ENCODE assay signal across 1 cellular context in the genomic region with DNA sequence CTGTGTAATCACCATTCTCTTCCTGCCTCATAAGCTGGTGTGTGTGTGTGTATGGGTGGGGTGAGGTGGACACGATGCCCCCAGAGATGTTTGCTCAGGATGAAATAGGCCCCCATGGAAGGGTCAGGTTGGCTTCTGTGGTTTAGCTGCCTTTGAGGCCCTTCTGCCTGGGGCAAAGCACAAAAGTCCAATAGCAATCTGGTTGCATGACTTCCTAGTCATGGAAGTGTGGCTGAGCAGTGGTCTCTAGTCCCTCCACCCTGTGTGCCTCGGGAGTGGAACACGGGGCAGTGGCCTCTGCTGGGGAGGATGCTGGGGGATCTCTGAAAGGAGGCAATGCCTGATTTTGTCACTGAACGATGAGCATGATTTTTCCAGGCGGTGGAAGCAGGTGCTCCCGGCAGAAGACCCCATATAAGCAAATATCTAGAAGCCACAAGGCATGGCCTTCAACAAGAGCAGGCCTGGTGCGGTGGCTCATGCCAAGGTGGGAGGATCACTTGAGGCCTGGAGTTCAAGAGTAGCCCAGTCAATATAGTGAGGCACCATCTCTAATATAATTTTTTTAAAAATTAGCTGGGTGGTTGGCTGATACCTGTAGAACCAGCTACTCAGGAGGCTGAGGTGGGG.
A peak's percentile ranks its signal among the peaks of the same experiment; 100 is the strongest.
TF ChIP-seq lines count a peak whose summit lies in the region.
"Not testable (repeated sequence)": the region's sequence is repeated elsewhere in the genome, so short reads cannot be mapped to it uniquely, and the experiment has no call there.

No MANE protein-coding gene starts in this region.

TF ChIP-seq in HepG2, 621 proteins besides CTCF, POLR2A, EP300 and RAD21 (continued from another document and continues in another):
- TF ChIP-seq ZNF512 (CRISPR knock-in tag; IDR thresholded peaks at IDR 0.05) (peak; percentile 23; the same call in 1 of the 2 replicates), PATZ1 (CRISPR knock-in tag; IDR thresholded peaks at IDR 0.05) (peak; percentile 99), ZBTB43 (CRISPR knock-in tag; conservative IDR thresholded peaks at IDR 0.05) (peak; percentile 50; the same call in 1 of the 2 replicates), ZMYM4 (CRISPR knock-in tag; IDR thresholded peaks at IDR 0.05) (peak; percentile 60), HHEX (CRISPR knock-in tag; IDR thresholded peaks at IDR 0.05) (peak; percentile 52; the same call in 1 of the 2 replicates), MED1 (CRISPR knock-in tag; IDR thresholded peaks at IDR 0.05) (peak; percentile 98), IRF9 (CRISPR knock-in tag; IDR thresholded peaks at IDR 0.05; ENCODE audit: borderline replicate concordance) (0 out of 2 replicates have a peak, but pooled peaks have one; percentile 46), DRAP1 (CRISPR knock-in tag; IDR thresholded peaks at IDR 0.05) (peak; percentile 93), ZNF124 (CRISPR knock-in tag; IDR thresholded peaks at IDR 0.05) (0 out of 2 replicates have a peak, but pooled peaks have one; percentile 51), TARDBP (CRISPR knock-in tag; IDR thresholded peaks at IDR 0.05) (peak; percentile 66; the same call in 1 of the 2 replicates), ZBTB38 (CRISPR knock-in tag; IDR thresholded peaks at IDR 0.05) (peak; percentile 90), CEBPG (CRISPR knock-in tag; IDR thresholded peaks at IDR 0.05) (peak; percentile 76), ZNF564 (CRISPR knock-in tag; IDR thresholded peaks at IDR 0.05) (0 out of 2 replicates have a peak, but pooled peaks have one; percentile 25), HMG20A (CRISPR knock-in tag; IDR thresholded peaks at IDR 0.05; ENCODE audit: borderline replicate concordance) (peak; percentile 57; the same call in 1 of the 2 replicates), ESRRA (CRISPR knock-in tag; IDR thresholded peaks at IDR 0.05; ENCODE audit: low read depth) (peak; percentile 62; the same call in 1 of the 2 replicates), FOXJ3 (CRISPR knock-in tag; IDR thresholded peaks at IDR 0.05; ENCODE audit: borderline replicate concordance) (0 out of 2 replicates have a peak, but pooled peaks have one; percentile 40), THAP11 (CRISPR knock-in tag; IDR thresholded peaks at IDR 0.05) (peak; percentile 53), ZNF761 (CRISPR knock-in tag; conservative IDR thresholded peaks at IDR 0.05) (0 out of 2 replicates have a peak, but pooled peaks have one; percentile 35), HMGXB4 (CRISPR knock-in tag; IDR thresholded peaks at IDR 0.05; ENCODE audit: borderline replicate concordance in 1 of 2, low read depth in 1 of 2) (peak; percentile 39 to 71; a peak in 3 of 4 replicates), TFDP2 (CRISPR knock-in tag; IDR thresholded peaks at IDR 0.05) (peak; percentile 60), SOX13 (CRISPR knock-in tag; conservative IDR thresholded peaks at IDR 0.05 in 1 of 2, IDR thresholded peaks at IDR 0.05 in 1 of 2) (peak in 1 of 2 experiments; percentile 47; a peak in 1 of 4 replicates), MED13 (CRISPR knock-in tag; IDR thresholded peaks at IDR 0.05) (0 out of 2 replicates have a peak, but pooled peaks have one; percentile 55), HDAC1 (CRISPR knock-in tag; IDR thresholded peaks at IDR 0.05) (peak; percentile 84), NCOA1 (CRISPR knock-in tag; IDR thresholded peaks at IDR 0.05) (peak; percentile 44; the same call in 1 of the 2 replicates), BCL6 (CRISPR knock-in tag; IDR thresholded peaks at IDR 0.05) (peak; percentile 16; the same call in 1 of the 2 replicates), ZNF232 (CRISPR knock-in tag; IDR thresholded peaks at IDR 0.05; ENCODE audit: borderline replicate concordance) (peak; percentile 88), RXRA (CRISPR knock-in tag; IDR thresholded peaks at IDR 0.05) (peak; percentile 82)
- TF ChIP-seq, protein P1, sequence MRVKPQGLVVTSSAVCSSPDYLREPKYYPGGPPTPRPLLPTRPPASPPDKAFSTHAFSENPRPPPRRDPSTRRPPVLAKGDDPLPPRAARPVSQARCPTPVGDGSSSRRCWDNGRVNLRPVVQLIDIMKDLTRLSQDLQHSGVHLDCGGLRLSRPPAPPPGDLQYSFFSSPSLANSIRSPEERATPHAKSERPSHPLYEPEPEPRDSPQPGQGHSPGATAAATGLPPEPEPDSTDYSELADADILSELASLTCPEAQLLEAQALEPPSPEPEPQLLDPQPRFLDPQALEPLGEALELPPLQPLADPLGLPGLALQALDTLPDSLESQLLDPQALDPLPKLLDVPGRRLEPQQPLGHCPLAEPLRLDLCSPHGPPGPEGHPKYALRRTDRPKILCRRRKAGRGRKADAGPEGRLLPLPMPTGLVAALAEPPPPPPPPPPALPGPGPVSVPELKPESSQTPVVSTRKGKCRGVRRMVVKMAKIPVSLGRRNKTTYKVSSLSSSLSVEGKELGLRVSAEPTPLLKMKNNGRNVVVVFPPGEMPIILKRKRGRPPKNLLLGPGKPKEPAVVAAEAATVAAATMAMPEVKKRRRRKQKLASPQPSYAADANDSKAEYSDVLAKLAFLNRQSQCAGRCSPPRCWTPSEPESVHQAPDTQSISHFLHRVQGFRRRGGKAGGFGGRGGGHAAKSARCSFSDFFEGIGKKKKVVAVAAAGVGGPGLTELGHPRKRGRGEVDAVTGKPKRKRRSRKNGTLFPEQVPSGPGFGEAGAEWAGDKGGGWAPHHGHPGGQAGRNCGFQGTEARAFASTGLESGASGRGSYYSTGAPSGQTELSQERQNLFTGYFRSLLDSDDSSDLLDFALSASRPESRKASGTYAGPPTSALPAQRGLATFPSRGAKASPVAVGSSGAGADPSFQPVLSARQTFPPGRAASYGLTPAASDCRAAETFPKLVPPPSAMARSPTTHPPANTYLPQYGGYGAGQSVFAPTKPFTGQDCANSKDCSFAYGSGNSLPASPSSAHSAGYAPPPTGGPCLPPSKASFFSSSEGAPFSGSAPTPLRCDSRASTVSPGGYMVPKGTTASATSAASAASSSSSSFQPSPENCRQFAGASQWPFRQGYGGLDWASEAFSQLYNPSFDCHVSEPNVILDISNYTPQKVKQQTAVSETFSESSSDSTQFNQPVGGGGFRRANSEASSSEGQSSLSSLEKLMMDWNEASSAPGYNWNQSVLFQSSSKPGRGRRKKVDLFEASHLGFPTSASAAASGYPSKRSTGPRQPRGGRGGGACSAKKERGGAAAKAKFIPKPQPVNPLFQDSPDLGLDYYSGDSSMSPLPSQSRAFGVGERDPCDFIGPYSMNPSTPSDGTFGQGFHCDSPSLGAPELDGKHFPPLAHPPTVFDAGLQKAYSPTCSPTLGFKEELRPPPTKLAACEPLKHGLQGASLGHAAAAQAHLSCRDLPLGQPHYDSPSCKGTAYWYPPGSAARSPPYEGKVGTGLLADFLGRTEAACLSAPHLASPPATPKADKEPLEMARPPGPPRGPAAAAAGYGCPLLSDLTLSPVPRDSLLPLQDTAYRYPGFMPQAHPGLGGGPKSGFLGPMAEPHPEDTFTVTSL (CRISPR knock-in tag; IDR thresholded peaks at IDR 0.05; ENCODE audit: borderline replicate concordance) = peak; percentile 70
- TF ChIP-seq, protein P2, sequence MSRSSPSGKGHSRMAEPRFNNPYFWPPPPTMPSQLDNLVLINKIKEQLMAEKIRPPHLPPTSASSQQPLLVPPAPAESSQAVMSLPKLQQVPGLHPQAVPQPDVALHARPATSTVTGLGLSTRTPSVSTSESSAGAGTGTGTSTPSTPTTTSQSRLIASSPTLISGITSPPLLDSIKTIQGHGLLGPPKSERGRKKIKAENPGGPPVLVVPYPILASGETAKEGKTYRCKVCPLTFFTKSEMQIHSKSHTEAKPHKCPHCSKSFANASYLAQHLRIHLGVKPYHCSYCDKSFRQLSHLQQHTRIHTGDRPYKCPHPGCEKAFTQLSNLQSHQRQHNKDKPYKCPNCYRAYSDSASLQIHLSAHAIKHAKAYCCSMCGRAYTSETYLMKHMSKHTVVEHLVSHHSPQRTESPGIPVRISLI (CRISPR knock-in tag; IDR thresholded peaks at IDR 0.05; ENCODE audit: borderline replicate concordance) = peak; percentile 33; the same call in 1 of the 2 replicates
- TF ChIP-seq, protein P3, sequence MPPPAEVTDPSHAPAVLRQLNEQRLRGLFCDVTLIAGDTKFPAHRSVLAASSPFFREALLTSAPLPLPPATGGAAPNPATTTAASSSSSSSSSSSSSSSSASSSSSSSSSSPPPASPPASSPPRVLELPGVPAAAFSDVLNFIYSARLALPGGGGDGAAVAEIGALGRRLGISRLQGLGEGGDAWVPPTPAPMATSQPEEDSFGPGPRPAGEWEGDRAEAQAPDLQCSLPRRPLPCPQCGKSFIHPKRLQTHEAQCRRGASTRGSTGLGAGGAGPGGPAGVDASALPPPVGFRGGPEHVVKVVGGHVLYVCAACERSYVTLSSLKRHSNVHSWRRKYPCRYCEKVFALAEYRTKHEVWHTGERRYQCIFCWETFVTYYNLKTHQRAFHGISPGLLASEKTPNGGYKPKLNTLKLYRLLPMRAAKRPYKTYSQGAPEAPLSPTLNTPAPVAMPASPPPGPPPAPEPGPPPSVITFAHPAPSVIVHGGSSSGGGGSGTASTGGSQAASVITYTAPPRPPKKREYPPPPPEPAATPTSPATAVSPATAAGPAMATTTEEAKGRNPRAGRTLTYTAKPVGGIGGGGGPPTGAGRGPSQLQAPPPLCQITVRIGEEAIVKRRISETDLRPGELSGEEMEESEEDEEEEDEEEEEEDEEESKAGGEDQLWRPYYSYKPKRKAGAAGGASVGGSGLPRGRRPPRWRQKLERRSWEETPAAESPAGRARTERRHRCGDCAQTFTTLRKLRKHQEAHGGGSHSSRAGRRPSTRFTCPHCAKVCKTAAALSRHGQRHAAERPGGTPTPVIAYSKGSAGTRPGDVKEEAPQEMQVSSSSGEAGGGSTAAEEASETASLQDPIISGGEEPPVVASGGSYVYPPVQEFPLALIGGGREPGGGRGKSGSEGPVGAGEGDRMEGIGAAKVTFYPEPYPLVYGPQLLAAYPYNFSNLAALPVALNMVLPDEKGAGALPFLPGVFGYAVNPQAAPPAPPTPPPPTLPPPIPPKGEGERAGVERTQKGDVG (CRISPR knock-in tag; IDR thresholded peaks at IDR 0.05; ENCODE audit: borderline replicate concordance) = peak; percentile 81; the same call in 1 of the 2 replicates
- not testable (repeated sequence) for TF ChIP-seq SOX13 (IDR thresholded peaks at IDR 0.05)
